8 cellular contexts compared by ENCODE assay signal in genomic region chr3:184316792-184317191, GRCh38. TPM values are rescaled to one million over a fixed set of nuclear protein-coding genes. Genes with fewer than 3 reads are reported as not detected.
DNase-seq lines count a peak whose midpoint lies in the region; ATAC-seq and TF ChIP-seq lines count a peak whose summit lies in the region.

No MANE protein-coding gene starts in this region.

- DNase-seq in HAP-1 (ENCODE audit: low spot score in 2 of 2) (no peak), fibroblast of pulmonary artery (ENCODE audit: low read depth) (no peak), SJCRH30 (no peak), left lobe of liver (ENCODE audit: low spot score) (no peak)
- no peak for DNase-seq in activated CD4-positive, CD25-positive, alpha-beta regulatory T cell (lab: John Stamatoyannopoulos, UW)

- in situ Hi-C loops in HAP-1 (cut with MboI; ENCODE audit: low sequenced_read_pairs) = no loop called here

- H3K36me3 ChIP-seq in HAP-1 (replicated peaks) (peaks cover 61% of the 10 kb centered on the region), SJCRH30 (peaks cover 58% of the 10 kb centered on the region)

- no peak for ATAC-seq in GM21447 (IDR thresholded peaks at IDR 0.05; ENCODE audit: unreplicated experiment)
- ATAC-seq in left lobe of liver = no peak

- TF ChIP-seq CTCF in WI38 (IDR thresholded peaks at IDR 0.05; ENCODE audit: low read depth, low read length) (no peak), fibroblast of pulmonary artery (IDR thresholded peaks at IDR 0.05; ENCODE audit: low read length, missing control alignments) (no peak)

- H3K4me1 ChIP-seq in HAP-1 (peaks cover 13% of the 10 kb centered on the region), SJCRH30 (peaks cover 3% of the 10 kb centered on the region; the same call in 1 of the 2 replicates)

- H3K27me3 ChIP-seq in HAP-1 (ENCODE audit: low read depth) (no peaks in the 10 kb centered on the region), SJCRH30 (no peaks in the 10 kb centered on the region)

- H3K27ac ChIP-seq in skin epidermis (peak overlapping the region in 11 of 21 experiments; percentile 94 to 100 (median 96)), SJCRH30 (no peak overlapping the region)

- H3K9me3 ChIP-seq in HAP-1 (no peaks in the 10 kb centered on the region), SJCRH30 (replicated peaks) (no peaks in the 10 kb centered on the region)

- peak overlapping the region; percentile 90 for H3K4me3 ChIP-seq in HAP-1
- H3K4me3 ChIP-seq in WI38 (ENCODE audit: low read depth, low read length) = peak overlapping the region; percentile 90
- peak overlapping the region; percentile 92 for H3K4me3 ChIP-seq in fibroblast of pulmonary artery (replicated peaks; ENCODE audit: low read depth, low read length)
- H3K4me3 ChIP-seq in skin epidermis = peak overlapping the region in 4 of 7 experiments; percentile 70 to 85 (median 77)
- no peak overlapping the region; the same call in 1 of the 2 replicates for H3K4me3 ChIP-seq in SJCRH30

RNA-seq across cellular contexts. Expression of gene EIF4G1, which starts 2.4 kb away (rescaled TPM):
- total RNA-seq in SJCRH30 (2014; rRNA removed; shearing (Covaris generic)) = 304 and 312 TPM in 2 replicates
- 341 TPM for total RNA-seq in left lobe of liver

RNA-seq across cellular contexts. Expression of gene PSMD2, which starts 17.8 kb away (rescaled TPM):
- total RNA-seq in SJCRH30 (2014; rRNA removed; shearing (Covaris generic)) = 302 TPM in 2 replicates
- 94.1 TPM for total RNA-seq in left lobe of liver

RNA-seq across cellular contexts. Expression of gene FAM131A, which starts 20.6 kb away (rescaled TPM):
- total RNA-seq in SJCRH30 (2014; rRNA removed; shearing (Covaris generic)) = 4.8 and 5.9 TPM in 2 replicates
- total RNA-seq in left lobe of liver = 2.5 TPM

RNA-seq across cellular contexts. Expression of gene ECE2, which starts 41.0 kb away (rescaled TPM):
- total RNA-seq in SJCRH30 (2014; rRNA removed; shearing (Covaris generic)) = 0.08 TPM in 1 of 2 replicates, not detected in the other
- not detected for total RNA-seq in left lobe of liver

RNA-seq across cellular contexts. Expression of gene CLCN2, which starts 44.6 kb away (rescaled TPM):
- total RNA-seq in SJCRH30 (2014; rRNA removed; shearing (Covaris generic)) = 4.1 and 5.5 TPM in 2 replicates
- 4.8 TPM for total RNA-seq in left lobe of liver
